Comparison of ENCODE assay signal across 9 cellular contexts in genomic region chr10:76036410-76036940, GRCh38.
A peak's percentile ranks its signal among the peaks of the same experiment; 100 is the strongest.
DNase-seq lines count a peak whose midpoint lies in the region; TF ChIP-seq lines count a peak whose summit lies in the region.
"Had no signal": no experiment of that assay in that cellular context is flagged by ENCODE, and none has a peak within 500 bp of the region (broad histone marks: within the 10 kb centered on the region; RNA-seq: fewer than 3 reads in every experiment).

No MANE protein-coding gene starts in this region.

- H3K9me3 Mint-ChIP-seq in activated CD4-positive, alpha-beta T cell treated with anti-CD3 and anti-CD28 coated beads, Interleukin-2, amount 10 ng/mL, durations not matched to agents 24 days and 14 days: no peaks in the 10 kb centered on the region
- H3K9me3 Mint-ChIP-seq in endodermal cell: peaks cover 21% of the 10 kb centered on the region

- intact Hi-C loops in activated CD4-positive, alpha-beta T cell treated with anti-CD3 and anti-CD28 coated beads, Interleukin-2, amount 10 ng/mL, durations not matched to agents 24 days and 14 days (cut with micrococcal nuclease): loop anchor here (5.0 kb wide), 1 partner anchor 639 kb away; no protein-coding TSS in a partner anchor

- H3K4me3 Mint-ChIP-seq in activated CD4-positive, alpha-beta T cell treated with anti-CD3 and anti-CD28 coated beads, Interleukin-2, amount 10 ng/mL, durations not matched to agents 24 days and 14 days: no peak overlapping the region
- H3K4me3 Mint-ChIP-seq in endodermal cell: no peak overlapping the region
- H3K4me3 Mint-ChIP-seq: CD4-positive, alpha-beta memory T cell had no signal

- H3K27ac ChIP-seq in endodermal cell (ENCODE audit: low read depth, low read length): peak overlapping the region; percentile 92

- H3K9me3 ChIP-seq in endodermal cell (ENCODE audit: control insufficient read depth, low read length): peaks cover 17% of the 10 kb centered on the region

- WGBS in endodermal cell (ENCODE audit: insufficient coverage in 1 of 2, insufficient read length in 1 of 2), 2 experiments: 32 to 45% methylated on average over 4 to 11 of the region's 11 CpGs

- H3K27me3 Mint-ChIP-seq in activated CD4-positive, alpha-beta T cell treated with anti-CD3 and anti-CD28 coated beads, Interleukin-2, amount 10 ng/mL, durations not matched to agents 24 days and 14 days: no peaks in the 10 kb centered on the region
- H3K27me3 Mint-ChIP-seq in endodermal cell (ENCODE audit: insufficient read depth): no peaks in the 10 kb centered on the region

- DNase-seq in NCI-H146 (lab: John Stamatoyannopoulos, UW) (peak; percentile 58), NCI-H146 treated with DMSO at 0.1 percent for 48 hours (lab: John Stamatoyannopoulos, UW; ENCODE audit: unreplicated experiment) (no peak), H7 (peak; percentile 80), NAMALWA (ENCODE audit: low spot score) (peak; percentile 28), endodermal cell (peak; percentile 92), medulla oblongata (ENCODE audit: extremely low spot score) (peak; percentile 90)
- DNase-seq in activated CD4-positive, alpha-beta T cell treated with anti-CD3 and anti-CD28 coated beads, Interleukin-2, amount 10 ng/mL, durations not matched to agents 24 days and 14 days: peak; percentile 81
- DNase-seq in stimulated activated CD8-positive, alpha-beta memory T cell treated with anti-CD3 and anti-CD28 coated beads, Interleukin-7, amount 100 ng/mL, for 24 hours (ENCODE audit: low read depth): peak; percentile 6

- H3K27me3 ChIP-seq in H7 (ENCODE audit: control insufficient read depth, insufficient read depth, low read length) (no peaks in the 10 kb centered on the region), endodermal cell (ENCODE audit: control insufficient read depth, insufficient read depth, low read length, poor library complexity, severe bottlenecking) (no peaks in the 10 kb centered on the region)

- no peaks in the 10 kb centered on the region for H3K4me1 Mint-ChIP-seq in activated CD4-positive, alpha-beta T cell treated with anti-CD3 and anti-CD28 coated beads, Interleukin-2, amount 10 ng/mL, durations not matched to agents 24 days and 14 days
- H3K4me1 Mint-ChIP-seq in endodermal cell: no peaks in the 10 kb centered on the region
- H3K4me1 Mint-ChIP-seq: CD4-positive, alpha-beta memory T cell had no signal

- H3K4me3 ChIP-seq in H7 (ENCODE audit: insufficient read depth, low read depth, low read length): no peak overlapping the region
- H3K4me3 ChIP-seq in endodermal cell (ENCODE audit: low read length): no peak overlapping the region

- peak; percentile 92 for TF ChIP-seq CTCF in endodermal cell (conservative IDR thresholded peaks at IDR 0.05)

- H3K27ac Mint-ChIP-seq in activated CD4-positive, alpha-beta T cell treated with anti-CD3 and anti-CD28 coated beads, Interleukin-2, amount 10 ng/mL, durations not matched to agents 24 days and 14 days: no peak overlapping the region
- H3K27ac Mint-ChIP-seq in endodermal cell: no peak overlapping the region
- H3K27ac Mint-ChIP-seq: CD4-positive, alpha-beta memory T cell had no signal

- no peaks in the 10 kb centered on the region for H3K4me1 ChIP-seq in endodermal cell (ENCODE audit: control insufficient read depth, insufficient read depth, low read length)

- H3K9ac ChIP-seq in endodermal cell (ENCODE audit: extremely low read depth, low read length, poor library complexity, severe bottlenecking): no peak overlapping the region

- no peaks in the 10 kb centered on the region for H3K36me3 Mint-ChIP-seq in activated CD4-positive, alpha-beta T cell treated with anti-CD3 and anti-CD28 coated beads, Interleukin-2, amount 10 ng/mL, durations not matched to agents 24 days and 14 days (ENCODE audit: low read depth)
- H3K36me3 Mint-ChIP-seq in endodermal cell (ENCODE audit: low read depth): no peaks in the 10 kb centered on the region
- H3K36me3 Mint-ChIP-seq: CD4-positive, alpha-beta memory T cell had no signal

- no peaks in the 10 kb centered on the region for H3K36me3 ChIP-seq in H7 (replicated peaks; ENCODE audit: control insufficient read depth, insufficient read depth, low read length)
- no peaks in the 10 kb centered on the region for H3K36me3 ChIP-seq in endodermal cell (ENCODE audit: control insufficient read depth, insufficient read depth, low read length)
